Comparison of ENCODE assay signal across 27 cellular contexts in the genomic region with DNA sequence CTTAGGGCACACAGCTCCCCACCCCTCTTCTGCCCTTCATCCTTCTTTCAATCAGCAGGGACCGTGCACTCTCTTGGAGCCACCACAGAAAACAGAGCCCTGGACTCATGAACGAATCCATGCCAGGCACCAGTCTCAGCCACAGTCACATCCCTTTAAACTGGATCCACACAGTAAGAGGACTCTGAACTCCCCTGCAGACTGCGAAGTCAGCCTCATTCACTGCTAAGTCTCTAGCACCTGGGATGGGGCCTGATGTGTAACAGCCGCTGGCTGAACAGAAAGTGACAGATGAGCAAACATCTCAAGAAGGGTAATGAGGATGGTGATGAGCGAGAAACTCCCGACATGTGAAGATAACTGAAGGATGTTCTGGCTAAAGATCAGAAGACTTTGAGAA. TPM values are rescaled to one million over a fixed set of nuclear protein-coding genes. Genes with fewer than 3 reads are reported as not detected.
A peak's percentile ranks its signal among the peaks of the same experiment; 100 is the strongest.
DNase-seq lines count a peak whose midpoint lies in the region; ATAC-seq and TF ChIP-seq lines count a peak whose summit lies in the region.
"Had no signal": no experiment of that assay in that cellular context is flagged by ENCODE, and none has a peak within 500 bp of the region (broad histone marks: within the 10 kb centered on the region; RNA-seq: fewer than 3 reads in every experiment).

No MANE protein-coding gene starts in this region.

- H3K4me3 ChIP-seq in RWPE2 (ENCODE audit: severe bottlenecking) (no peak overlapping the region), lower lobe of right lung (no peak overlapping the region), aorta (ENCODE audit: low read length in 2 of 2) (no peak overlapping the region), BE2C (ENCODE audit: low read depth, low read length) (no peak overlapping the region)
- H3K4me3 ChIP-seq: sigmoid colon had no signal

- no peaks in the 10 kb centered on the region for H3K27me3 ChIP-seq in RWPE2 (ENCODE audit: insufficient read depth, poor library complexity, severe bottlenecking)
- no peaks in the 10 kb centered on the region for H3K27me3 ChIP-seq in lower lobe of right lung (ENCODE audit: low read depth)
- no peaks in the 10 kb centered on the region for H3K27me3 ChIP-seq in aorta (ENCODE audit: control insufficient read depth in 1 of 2, insufficient read depth in 2 of 2, low read length in 1 of 2)
- H3K27me3 ChIP-seq in BE2C = no peaks in the 10 kb centered on the region
- H3K27me3 ChIP-seq: brain microvascular endothelial cell, sigmoid colon had no signal

- WGBS in aorta, 2 donors = 62 to 65% methylated on average over 6 of the region's 6 CpGs

- H3K36me3 ChIP-seq in RWPE2 (ENCODE audit: low read depth) (peaks cover 24% of the 10 kb centered on the region), lower lobe of right lung (peaks cover 42% of the 10 kb centered on the region), aorta (ENCODE audit: control insufficient read depth in 1 of 2, insufficient read depth in 2 of 2, low read length in 1 of 2) (peaks cover 0 to 8% of the 10 kb centered on the region in 2 donors), BE2C (peaks cover 8% of the 10 kb centered on the region)

- H3K9me3 ChIP-seq in RWPE2 (ENCODE audit: severe bottlenecking) = no peaks in the 10 kb centered on the region
- no peaks in the 10 kb centered on the region for H3K9me3 ChIP-seq in lower lobe of right lung
- H3K9me3 ChIP-seq in aorta (ENCODE audit: control insufficient read depth, low read length) = no peaks in the 10 kb centered on the region
- H3K9me3 ChIP-seq in BE2C = no peaks in the 10 kb centered on the region
- H3K9me3 ChIP-seq: sigmoid colon had no signal

- no peaks in the 10 kb centered on the region for H3K4me1 ChIP-seq in RWPE2 (ENCODE audit: insufficient read depth, poor library complexity, severe bottlenecking)
- peaks cover 20% of the 10 kb centered on the region for H3K4me1 ChIP-seq in lower lobe of right lung
- no peaks in the 10 kb centered on the region for H3K4me1 ChIP-seq in aorta (ENCODE audit: control insufficient read depth in 1 of 2, insufficient read depth in 2 of 2, low read length in 2 of 2)
- H3K4me1 ChIP-seq in BE2C = no peaks in the 10 kb centered on the region
- H3K4me1 ChIP-seq: sigmoid colon had no signal

- H3K27ac ChIP-seq in RWPE2 (ENCODE audit: poor library complexity, severe bottlenecking) (no peak overlapping the region), lower lobe of right lung (no peak overlapping the region), aorta (ENCODE audit: low read depth in 1 of 2, low read length in 2 of 2) (no peak overlapping the region)
- H3K27ac ChIP-seq: brain microvascular endothelial cell, sigmoid colon, VCaP had no signal

- ATAC-seq in stimulated activated naive CD8-positive, alpha-beta T cell treated with anti-CD3 and anti-CD28 coated beads, Interleukin-15, amount 100 ng/mL, for 72 hours = no peak
- ATAC-seq in stimulated activated naive CD8-positive, alpha-beta T cell treated with anti-CD3 and anti-CD28 coated beads, Interleukin-15, Interleukin-2, amounts not matched to agents 100 U/mL and 50 U/mL, for 24 hours = no peak
- ATAC-seq in RWPE2 (ENCODE audit: low read depth) (peak; percentile 31; the same call in 1 of the 3 replicates), lower lobe of right lung (peak; percentile 40 to 53), aorta (ENCODE audit: low FRiP score) (peak; percentile 26), GM18868 (IDR thresholded peaks at IDR 0.05; ENCODE audit: unreplicated experiment) (no peak)

- no peaks in the 10 kb centered on the region for H3K9me3 Mint-ChIP-seq in stimulated activated naive CD8-positive, alpha-beta T cell treated with anti-CD3 and anti-CD28 coated beads, Interleukin-15, amount 100 ng/mL, for 72 hours
- H3K9me3 Mint-ChIP-seq: activated CD4-positive, alpha-beta memory T cell treated with anti-CD3 and anti-CD28 coated beads, Interleukin-2, amount 10 ng/mL, durations not matched to agents 7 days and 5 days; activated T-cell treated with anti-CD3 and anti-CD28 coated beads, Interleukin-2, amount 50 U/mL, for 4 hours; stimulated activated naive CD8-positive, alpha-beta T cell treated with anti-CD3 and anti-CD28 coated beads, Interleukin-15, Interleukin-2, amounts not matched to agents 100 ng/mL and 50 ng/mL, for 24 hours; T-cell had no signal

- peak overlapping the region; percentile 0 to 7 for H3K27ac Mint-ChIP-seq in stimulated activated naive CD8-positive, alpha-beta T cell treated with anti-CD3 and anti-CD28 coated beads, Interleukin-15, amount 100 ng/mL, for 72 hours
- H3K27ac Mint-ChIP-seq: activated CD4-positive, alpha-beta memory T cell treated with anti-CD3 and anti-CD28 coated beads, Interleukin-2, amount 10 ng/mL, durations not matched to agents 7 days and 5 days; activated naive CD8-positive, alpha-beta T cell; stimulated activated naive CD8-positive, alpha-beta T cell treated with anti-CD3 and anti-CD28 coated beads, Interleukin-15, Interleukin-2, amounts not matched to agents 100 ng/mL and 50 ng/mL, for 24 hours; T-cell had no signal

- no peaks in the 10 kb centered on the region for H3K27me3 Mint-ChIP-seq in stimulated activated naive CD8-positive, alpha-beta T cell treated with anti-CD3 and anti-CD28 coated beads, Interleukin-15, amount 100 ng/mL, for 72 hours
- H3K27me3 Mint-ChIP-seq: activated CD4-positive, alpha-beta memory T cell treated with anti-CD3 and anti-CD28 coated beads, Interleukin-2, amount 10 ng/mL, durations not matched to agents 7 days and 5 days; activated naive CD8-positive, alpha-beta T cell; stimulated activated naive CD8-positive, alpha-beta T cell treated with anti-CD3 and anti-CD28 coated beads, Interleukin-15, Interleukin-2, amounts not matched to agents 100 ng/mL and 50 ng/mL, for 24 hours; T-cell had no signal

- no peak for DNase-seq in stimulated activated naive CD8-positive, alpha-beta T cell treated with anti-CD3 and anti-CD28 coated beads, Interleukin-15, amount 100 ng/mL, for 72 hours
- DNase-seq in stimulated activated naive CD8-positive, alpha-beta T cell treated with anti-CD3 and anti-CD28 coated beads, Interleukin-15, Interleukin-2, amounts not matched to agents 100 U/mL and 50 U/mL, for 24 hours = no peak
- peak; percentile 39 for DNase-seq in RWPE2 (ENCODE audit: low spot score)
- DNase-seq in lower lobe of right lung = no peak
- no peak for DNase-seq in aorta
- DNase-seq in BE2C = no peak
- DNase-seq in occipital lobe (lab: John Stamatoyannopoulos, UW) = no peak
- DNase-seq: activated CD4-positive, alpha-beta memory T cell treated with anti-CD3 and anti-CD28 coated beads, Interleukin-2, amount 10 ng/mL, durations not matched to agents 7 days and 5 days; activated T-cell treated with anti-CD3 and anti-CD28 coated beads, Interleukin-2, amount 50 U/mL, for 4 hours; brain microvascular endothelial cell; cortex of kidney; foreskin fibroblast; hypothalamus; kidney glomerular epithelial cell; NCI-H187 treated with DMSO at 0.1 percent for 48 hours; NCI-H446 treated with DMSO at 0.1 percent for 48 hours; NK-92 treated with Interleukin-12 subunit alpha and Interleukin-12 subunit beta, amount 100 ng/mL, for 24 hours; nucleus accumbens; RPMI8226; sigmoid colon; T-cell had no signal

- no peak overlapping the region for H3K4me3 Mint-ChIP-seq in stimulated activated naive CD8-positive, alpha-beta T cell treated with anti-CD3 and anti-CD28 coated beads, Interleukin-15, amount 100 ng/mL, for 72 hours
- H3K4me3 Mint-ChIP-seq: activated CD4-positive, alpha-beta memory T cell treated with anti-CD3 and anti-CD28 coated beads, Interleukin-2, amount 10 ng/mL, durations not matched to agents 7 days and 5 days; activated naive CD8-positive, alpha-beta T cell; activated T-cell treated with anti-CD3 and anti-CD28 coated beads, Interleukin-2, amount 50 U/mL, for 4 hours; stimulated activated naive CD8-positive, alpha-beta T cell treated with anti-CD3 and anti-CD28 coated beads, Interleukin-15, Interleukin-2, amounts not matched to agents 100 ng/mL and 50 ng/mL, for 24 hours; T-cell had no signal

- TF ChIP-seq CTCF in RWPE2 (IDR thresholded peaks at IDR 0.05; ENCODE audit: poor library complexity, severe bottlenecking) (no peak), lower lobe of right lung (IDR thresholded peaks at IDR 0.05) (no peak), BE2C (IDR thresholded peaks at IDR 0.05; ENCODE audit: low read depth, low read length) (no peak)

- H3K4me1 Mint-ChIP-seq in stimulated activated naive CD8-positive, alpha-beta T cell treated with anti-CD3 and anti-CD28 coated beads, Interleukin-15, amount 100 ng/mL, for 72 hours = peaks cover 18% of the 10 kb centered on the region

- intact Hi-C loops in lower lobe of right lung (cut with DNase I) (no loop called here), aorta (cut with DNase I) (no loop called here)

RNA-seq across cellular contexts. Expression of a gene that starts 45.8 kb away (rescaled TPM):
- 10.7 TPM for total RNA-seq in lower lobe of right lung
- total RNA-seq in aorta = 1 to 10 TPM; 3.0 to 6.4 TPM
- polyA plus RNA-seq in aorta = under 1 TPM in 1 of 2 donors, not detected in 1; 0.15 TPM
- 1.9 TPM for polyA plus RNA-seq in BE2C (2012; ENCODE audit: insufficient read depth, insufficient read length, low read depth)
- total RNA-seq in occipital lobe = 4.5 TPM
- total RNA-seq: endothelial cell of umbilical vein, M059J had no signal
- polyA plus RNA-seq: endothelial cell of umbilical vein had no signal

Comparison
In these comparisons a context has a peak if more than half of its experiments do, and no peak if none do; other contexts are left out.
1. ATAC-seq: peak in RWPE2 (single experiment), lower lobe of right lung (2 of 2) and aorta (single experiment); none in stimulated activated naive CD8-positive, alpha-beta T cell treated with anti-CD3 and anti-CD28 coated beads, Interleukin-15, amount 100 ng/mL, for 72 hours (single experiment), stimulated activated naive CD8-positive, alpha-beta T cell treated with anti-CD3 and anti-CD28 coated beads, Interleukin-15, Interleukin-2, amounts not matched to agents 100 U/mL and 50 U/mL, for 24 hours (single experiment) and GM18868 (single experiment).